ENCODE assay signal across 1 cellular context in genomic region chr6:21994821-21995220, GRCh38.
TF ChIP-seq lines count a peak whose summit lies in the region.

No MANE protein-coding gene starts in this region.

TF ChIP-seq in GM23338, 12 proteins besides CTCF, POLR2A, EP300 and RAD21:
- TF ChIP-seq ZNF462 (CRISPR knock-in tag; IDR thresholded peaks at IDR 0.05) (no peak), CREB1 (CRISPR knock-in tag; IDR thresholded peaks at IDR 0.05; ENCODE audit: low read depth) (no peak), POLR2AphosphoS5 (IDR thresholded peaks at IDR 0.05; ENCODE audit: low read depth) (no peak)
